9 cellular contexts compared by ENCODE assay signal in the genomic region with DNA sequence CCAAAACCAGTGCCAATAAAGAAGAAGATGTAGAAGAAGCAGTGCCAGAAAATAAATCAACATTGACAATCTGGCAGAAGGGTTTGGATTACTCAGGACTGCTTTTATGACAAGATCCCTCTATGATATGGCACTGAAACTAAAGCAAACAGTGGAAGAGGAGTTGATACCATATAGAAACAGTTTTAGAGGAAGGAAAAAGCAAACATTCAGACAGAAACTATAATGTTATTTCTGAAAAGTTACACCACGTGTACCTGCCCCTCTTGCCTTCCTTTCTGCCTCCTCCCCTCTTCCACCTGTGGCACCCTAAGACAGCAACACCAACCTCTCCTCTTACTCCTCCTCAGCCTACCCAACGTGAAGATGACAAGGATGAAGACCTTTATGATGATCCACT.
DNase-seq lines count a peak whose midpoint lies in the region; ATAC-seq and TF ChIP-seq lines count a peak whose summit lies in the region.
"Had no signal": no experiment of that assay in that cellular context is flagged by ENCODE, and none has a peak within 500 bp of the region (broad histone marks: within the 10 kb centered on the region; RNA-seq: fewer than 3 reads in every experiment).

No MANE protein-coding gene starts in this region.

- H3K9me3 Mint-ChIP-seq in IgD-negative memory B cell = no peaks in the 10 kb centered on the region
- H3K9me3 Mint-ChIP-seq in memory B cell = peaks cover 2% of the 10 kb centered on the region

- no TSS peak for BruUV-seq in mammary epithelial cell (replicated peaks; lab: Mats Ljungman, UMichigan)

- H4K20me1 ChIP-seq in mammary epithelial cell (ENCODE audit: insufficient read depth, low read length) = no peaks in the 10 kb centered on the region

- no peak for TF ChIP-seq CTCF in mammary epithelial cell (conservative IDR thresholded peaks at IDR 0.05 in 1 of 2, IDR thresholded peaks at IDR 0.05 in 1 of 2; ENCODE audit: extremely low read depth in 1 of 2, insufficient read depth in 1 of 2, low read depth in 1 of 2, low read length in 2 of 2)

- dilution Hi-C loops in mammary epithelial cell (cut with HindIII; ENCODE audit: low sequenced_read_pairs) = no loop called here

- in situ Hi-C loops in mammary epithelial cell (cut with MboI; ENCODE audit: low sequenced_read_pairs in 2 of 2) = no loop called here

- H3K79me2 ChIP-seq in mammary epithelial cell (ENCODE audit: insufficient read depth, low read length) = peaks cover 22% of the 10 kb centered on the region

- no peak overlapping the region for H3K4me2 ChIP-seq in mammary epithelial cell (ENCODE audit: insufficient read depth, low read depth, low read length)

- H3K27me3 Mint-ChIP-seq in IgD-negative memory B cell = peaks cover 2% of the 10 kb centered on the region
- no peaks in the 10 kb centered on the region for H3K27me3 Mint-ChIP-seq in memory B cell

- WGBS in mammary epithelial cell (ENCODE audit: low coverage, missing lambda C conversion rate) = 100% methylated on average over 2 of the region's 2 CpGs

- no peaks in the 10 kb centered on the region for H3K4me1 ChIP-seq in mammary epithelial cell (ENCODE audit: insufficient read depth, low read length)

- no peak overlapping the region for H3K9ac ChIP-seq in mammary epithelial cell (ENCODE audit: insufficient read depth, low read length)

- no peaks in the 10 kb centered on the region for H3K36me3 ChIP-seq in mammary epithelial cell (ENCODE audit: insufficient read depth, low read length)
- H3K36me3 ChIP-seq: WERI-Rb-1 had no signal

- H3K27ac Mint-ChIP-seq in IgD-negative memory B cell (peak overlapping the region; percentile 66 to 72 (median 70)), memory B cell (peak overlapping the region; percentile 95)

- H3K27me3 ChIP-seq in mammary epithelial cell (ENCODE audit: insufficient read depth, low read length) = no peaks in the 10 kb centered on the region

- H3K4me1 Mint-ChIP-seq in IgD-negative memory B cell (peaks cover 26 to 27% (median 26%) of the 10 kb centered on the region in 3 donors), memory B cell (peaks cover 26% of the 10 kb centered on the region)

- peak overlapping the region in 2 of 4 donors; percentile 86 to 87 for H3K4me3 Mint-ChIP-seq in IgD-negative memory B cell
- no peak overlapping the region for H3K4me3 Mint-ChIP-seq in memory B cell

- H2AFZ ChIP-seq in mammary epithelial cell (ENCODE audit: low read depth, low read length) = no peak overlapping the region

- H3K36me3 Mint-ChIP-seq in IgD-negative memory B cell (peaks cover 2% of the 10 kb centered on the region), memory B cell (peaks cover 3% of the 10 kb centered on the region)

- ATAC-seq in GM18868 (IDR thresholded peaks at IDR 0.05; ENCODE audit: unreplicated experiment) (peak; percentile 30), GM21825 (IDR thresholded peaks at IDR 0.05; ENCODE audit: unreplicated experiment) (peak; percentile 28), memory B cell (ENCODE audit: low read depth) (peak; percentile 10)

- H3K4me3 ChIP-seq in mammary epithelial cell (replicated peaks in 1 of 3; ENCODE audit: insufficient read depth in 1 of 3, low read depth in 2 of 3, low read length in 3 of 3) = no peak overlapping the region

- CTCF ChIA-PET in mammary epithelial cell (lab: Charles Lee; ENCODE audit: low non-redundant PET) = no interaction called here

- no peak overlapping the region for H3K27ac ChIP-seq in mammary epithelial cell (ENCODE audit: insufficient read depth, low read depth, low read length)
- H3K27ac ChIP-seq: WERI-Rb-1 had no signal

- intact Hi-C loops in mammary epithelial cell (cut with micrococcal nuclease) = no loop called here

- DNase-seq in memory B cell (ENCODE audit: low spot score in 2 of 2) = no peak
- DNase-seq in NCI-H2107 (lab: John Stamatoyannopoulos, UW) = no peak
- no peak for DNase-seq in mammary epithelial cell
- no peak for DNase-seq in EL
- no peak for DNase-seq in inferior parietal cortex (ENCODE audit: extremely low spot score)
- DNase-seq: WERI-Rb-1 had no signal

- H3K9me3 ChIP-seq in mammary epithelial cell (replicated peaks; ENCODE audit: insufficient read depth, low read length) = no peaks in the 10 kb centered on the region
